8 cellular contexts compared by ENCODE assay signal in genomic region chr14:74111395-74112216, GRCh38. TPM values are rescaled to one million over a fixed set of nuclear protein-coding genes. Genes with fewer than 3 reads are reported as not detected.
DNase-seq lines count a peak whose midpoint lies in the region; ATAC-seq and TF ChIP-seq lines count a peak whose summit lies in the region.
"Not testable (repeated sequence)": the region's sequence is repeated elsewhere in the genome, so short reads cannot be mapped to it uniquely, and the experiment has no call there.

No MANE protein-coding gene starts in this region.

- H3K9me2 ChIP-seq in SK-N-SH = not testable (repeated sequence)

- H3K9me3 ChIP-seq in SK-N-SH; mammary epithelial cell (replicated peaks; ENCODE audit: insufficient read depth, low read length); heart right ventricle; upper lobe of right lung: not testable (repeated sequence)

- H3K79me2 ChIP-seq in SK-N-SH (ENCODE audit: insufficient read depth); mammary epithelial cell (ENCODE audit: insufficient read depth, low read length): not testable (repeated sequence)

- BruUV-seq in mammary epithelial cell (replicated peaks; lab: Mats Ljungman, UMichigan) = not testable (repeated sequence)

- TF ChIP-seq CTCF in SK-N-SH (IDR thresholded peaks at IDR 0.05) (peak; percentile 76), mammary epithelial cell (conservative IDR thresholded peaks at IDR 0.05 in 1 of 2, IDR thresholded peaks at IDR 0.05 in 1 of 2; ENCODE audit: extremely low read depth in 1 of 2, insufficient read depth in 1 of 2, low read depth in 1 of 2, low read length in 2 of 2) (peak; percentile 61 to 62), heart right ventricle (IDR thresholded peaks at IDR 0.05) (peak; percentile 13 to 75 (median 64)), nephron (IDR thresholded peaks at IDR 0.05; ENCODE audit: unreplicated experiment in 3 of 3) (peak; percentile 52 to 67 (median 60)), upper lobe of right lung (IDR thresholded peaks at IDR 0.05) (peak; percentile 62)

- H3F3A ChIP-seq in SK-N-SH (replicated peaks; ENCODE audit: insufficient read depth) = not testable (repeated sequence)

- DNase-seq in DMS53 treated with DMSO at 0.1 percent for 48 hours (lab: John Stamatoyannopoulos, UW; ENCODE audit: unreplicated experiment) (peak; percentile 29), HS-5 (ENCODE audit: low read depth) (peak; percentile 6), NCI-H2171 (lab: John Stamatoyannopoulos, UW) (peak; percentile 48), SK-N-SH (peak; percentile 64), mammary epithelial cell (peak; percentile 24), heart right ventricle (peak in 1 of 2 donors; percentile 10)
- not testable (repeated sequence) for DNase-seq in upper lobe of right lung

- WGBS in SK-N-SH (ENCODE audit: low lambda C conversion rate) = 95% methylated on average over 13 of the region's 13 CpGs
- 96% methylated on average over 11 of the region's 13 CpGs for WGBS in mammary epithelial cell (ENCODE audit: low coverage, missing lambda C conversion rate)
- WGBS in heart right ventricle, 2 donors = 93 to 94% methylated on average over 13 of the region's 13 CpGs

- not testable (repeated sequence) for TF ChIP-seq EP300 in SK-N-SH (IDR thresholded peaks at IDR 0.05; ENCODE audit: borderline replicate concordance in 1 of 2, low read depth in 1 of 2, low read length in 1 of 2)

- not testable (repeated sequence) for H3K4me1 ChIP-seq in SK-N-SH (ENCODE audit: control insufficient read depth in 1 of 2, insufficient read depth in 2 of 2, low read depth in 1 of 2, low read length in 1 of 2); mammary epithelial cell (ENCODE audit: insufficient read depth, low read length); heart right ventricle; upper lobe of right lung

- not testable (repeated sequence) for H2AFZ ChIP-seq in SK-N-SH (ENCODE audit: low read depth); mammary epithelial cell (ENCODE audit: low read depth, low read length)

- not testable (repeated sequence) for H3K27me3 ChIP-seq in SK-N-SH (ENCODE audit: insufficient read depth); mammary epithelial cell (ENCODE audit: insufficient read depth, low read length); heart right ventricle; upper lobe of right lung

- ATAC-seq in heart right ventricle = peak in 1 of 8 donors; percentile 72
- peak; percentile 86 for ATAC-seq in upper lobe of right lung

- not testable (repeated sequence) for H3K4me3 ChIP-seq in SK-N-SH (ENCODE audit: low read depth in 2 of 2, low read length in 1 of 2); mammary epithelial cell (replicated peaks in 1 of 3; ENCODE audit: insufficient read depth in 1 of 3, low read depth in 2 of 3, low read length in 3 of 3); heart right ventricle; upper lobe of right lung

- not testable (repeated sequence) for H3K4me1 Mint-ChIP-seq in nephron

- H3K4me3 Mint-ChIP-seq in nephron = not testable (repeated sequence)

- H3K4me2 ChIP-seq in SK-N-SH; mammary epithelial cell (ENCODE audit: insufficient read depth, low read depth, low read length): not testable (repeated sequence)

- CTCF ChIA-PET in SK-N-SH (lab: Yijun Ruan, JAX) = interaction anchor here (0.6 to 2.9 kb wide), 26 partner anchors 10 to 847 kb away, joined by 3 to 36 read pairs (median 4); partner anchors contain the start of genes ALDH6A1 and LIN52
- CTCF ChIA-PET in mammary epithelial cell (lab: Charles Lee; ENCODE audit: low non-redundant PET) = interaction anchor here (0.6 to 0.7 kb wide), 2 partner anchors 62 to 176 kb away, joined by 4 to 6 read pairs; no protein-coding TSS in a partner anchor

- H3K9me3 Mint-ChIP-seq in nephron = not testable (repeated sequence)

- TF ChIP-seq RAD21 in SK-N-SH (IDR thresholded peaks at IDR 0.05; ENCODE audit: low read length) = peak; percentile 89

- POLR2A ChIA-PET in SK-N-SH (lab: Yijun Ruan, JAX) = not testable (repeated sequence)

- not testable (repeated sequence) for H3K27ac Mint-ChIP-seq in nephron

- H3K27ac ChIP-seq in SK-N-SH (ENCODE audit: low read depth in 2 of 2, low read length in 1 of 2); mammary epithelial cell (ENCODE audit: insufficient read depth, low read depth, low read length); heart right ventricle; upper lobe of right lung: not testable (repeated sequence)

- peaks cover 0 to 12% of the 10 kb centered on the region in 2 experiments for H3K36me3 ChIP-seq in SK-N-SH (replicated peaks in 1 of 2; ENCODE audit: control insufficient read depth in 1 of 2, insufficient read depth in 2 of 2, low read length in 1 of 2)
- not testable (repeated sequence) for H3K36me3 ChIP-seq in mammary epithelial cell (ENCODE audit: insufficient read depth, low read length); upper lobe of right lung
- H3K36me3 ChIP-seq in heart right ventricle = peaks cover 0 to 45% (median 0%) of the 10 kb centered on the region in 9 donors

- not testable (repeated sequence) for H3K27me3 Mint-ChIP-seq in nephron (ENCODE audit: low read depth)

- dilution Hi-C loops in mammary epithelial cell (cut with HindIII; ENCODE audit: low sequenced_read_pairs) = loop anchor here (5.0 kb wide), 1 partner anchor 186 kb away; no protein-coding TSS in a partner anchor

- H3K9ac ChIP-seq in SK-N-SH; mammary epithelial cell (ENCODE audit: insufficient read depth, low read length): not testable (repeated sequence)

- H4K20me1 ChIP-seq in SK-N-SH (ENCODE audit: insufficient read depth); mammary epithelial cell (ENCODE audit: insufficient read depth, low read length): not testable (repeated sequence)

- in situ Hi-C loops in mammary epithelial cell (cut with MboI; ENCODE audit: low sequenced_read_pairs in 2 of 2) = loop anchor here (5.0 to 10.0 kb wide), 2 partner anchors 141 to 143 kb away; no protein-coding TSS in a partner anchor

- intact Hi-C loops in mammary epithelial cell (cut with micrococcal nuclease) (loop anchor here (1.0 kb wide), 1 partner anchor 140 kb away; no protein-coding TSS in a partner anchor), heart right ventricle (cut with DNase I) (loop anchor here in 7 of 10 donors (2.0 to 5.0 kb wide), 4 partner anchors 139 to 146 kb away; no protein-coding TSS in a partner anchor), upper lobe of right lung (cut with DNase I) (loop anchor here (5.0 kb wide), 1 partner anchor 141 kb away; no protein-coding TSS in a partner anchor)

- H3K36me3 Mint-ChIP-seq in nephron (ENCODE audit: low read depth) = peaks cover 19% of the 10 kb centered on the region

TF ChIP-seq in SK-N-SH, 30 proteins besides CTCF, POLR2A, EP300 and RAD21:
- TF ChIP-seq SMC3 (IDR thresholded peaks at IDR 0.05; ENCODE audit: low read depth, low read length) = peak; percentile 66

RNA-seq across cellular contexts. Expression of gene LIN52, which starts 26.9 kb away (rescaled TPM):
- polyA plus RNA-seq in SK-N-SH (2012; rRNA removed) (4.9 and 5.9 TPM in 2 replicates), mammary epithelial cell (5.7 TPM), heart right ventricle (1 to 10 TPM; 5.3 to 6.9 TPM)
- 8.1 and 8.7 TPM in 2 replicates for polyA plus RNA-seq in SK-N-SH (2012; cell fraction: cytosol; rRNA removed)
- 2.9 and 4.1 TPM in 2 replicates for polyA plus RNA-seq in SK-N-SH (2012; cell fraction: nucleus; rRNA removed)
- total RNA-seq in mammary epithelial cell (1 to 10 TPM; 3.8 to 10.0 TPM), heart right ventricle (10 to 100 TPM in 4 of 10 donors, 1 to 10 TPM in 6; 4.7 to 13.6 (median 9.0) TPM), upper lobe of right lung (8.7 TPM)
- polyA minus RNA-seq in mammary epithelial cell = 17.8 TPM

RNA-seq across cellular contexts. Expression of gene ALDH6A1, which starts 27.4 kb away (rescaled TPM):
- polyA plus RNA-seq in SK-N-SH (2012; rRNA removed) = 9.4 and 12.9 TPM in 2 replicates
- 10.8 and 12.6 TPM in 2 replicates for polyA plus RNA-seq in SK-N-SH (2012; cell fraction: cytosol; rRNA removed)
- 3.7 and 6.9 TPM in 2 replicates for polyA plus RNA-seq in SK-N-SH (2012; cell fraction: nucleus; rRNA removed)
- 10 to 100 TPM in 1 of 2 donors, 1 to 10 TPM in 1; 8.4 to 10.2 TPM for total RNA-seq in mammary epithelial cell
- 4.9 TPM for polyA plus RNA-seq in mammary epithelial cell
- polyA minus RNA-seq in mammary epithelial cell = 2.5 TPM
- total RNA-seq in heart right ventricle = 100 to 1,000 TPM in 2 of 10 donors, 10 to 100 TPM in 8; 36.9 to 129 (median 81.5) TPM
- 10 to 100 TPM; 11.3 to 15.5 TPM for polyA plus RNA-seq in heart right ventricle
- total RNA-seq in upper lobe of right lung = 49.1 TPM
